Comparison of ENCODE assay signal across 8 cellular contexts in genomic region chr11:65857500-65858353, GRCh38. TPM values are rescaled to one million over a fixed set of nuclear protein-coding genes. Genes with fewer than 3 reads are reported as not detected.
DNase-seq lines count a peak whose midpoint lies in the region; ATAC-seq and TF ChIP-seq lines count a peak whose summit lies in the region.

TSS of gene CFL1 (minus strand) at chr11:65858180. CDS start at chr11:65858099, 81 bp downstream.

- POLR2A ChIA-PET in PC-9 (lab: Charles Lee; ENCODE audit: unreplicated experiment): interaction anchor here (0.5 to 1.0 kb wide), 16 partner anchors 11 to 1629 kb away, joined by 3 to 37 read pairs (median 3); partner anchors contain the start of genes RNASEH2C, SF1 and SF3B2

- H3K9me3 ChIP-seq in PC-9 (ENCODE audit: insufficient read depth, low read depth) (no peaks in the 10 kb centered on the region), mucosa of rectum (ENCODE audit: control insufficient read depth in 2 of 2, low read length in 2 of 2) (no peaks in the 10 kb centered on the region)

- peaks cover 100% of the 10 kb centered on the region for H3K36me3 Mint-ChIP-seq in Calu3 (ENCODE audit: insufficient read depth, unreplicated experiment)

- peaks cover 38% of the 10 kb centered on the region for H3K36me3 ChIP-seq in PC-9 (ENCODE audit: low read depth)
- peaks cover 30 to 50% of the 10 kb centered on the region in 2 donors for H3K36me3 ChIP-seq in mucosa of rectum (ENCODE audit: control insufficient read depth in 2 of 2, insufficient read depth in 2 of 2, low read length in 2 of 2)

- peak within 1 kb of the TSS; percentile 91 for H3K4me2 ChIP-seq in PC-9

- H3K9me3 Mint-ChIP-seq in Calu3 (ENCODE audit: low read depth, unreplicated experiment): no peaks in the 10 kb centered on the region

- no peaks in the 10 kb centered on the region for H3K9me2 ChIP-seq in PC-9 (ENCODE audit: insufficient read depth)

- H3K4me3 ChIP-seq in PC-9: peak within 1 kb of the TSS; percentile 96
- H3K4me3 ChIP-seq in mucosa of rectum (ENCODE audit: low read length in 2 of 2): peak within 1 kb of the TSS; percentile 93 to 97

- peak within 1 kb of the TSS; percentile 95 for H3K27ac Mint-ChIP-seq in Calu3 (ENCODE audit: unreplicated experiment)

- no peaks in the 10 kb centered on the region for H3K27me3 ChIP-seq in PC-9 (ENCODE audit: insufficient read depth, low read depth)
- H3K27me3 ChIP-seq in mucosa of rectum (ENCODE audit: control insufficient read depth in 2 of 2, insufficient read depth in 2 of 2, low read length in 2 of 2): no peaks in the 10 kb centered on the region

- H2AFZ ChIP-seq in PC-9: peak within 1 kb of the TSS; percentile 92

- CTCF ChIA-PET in Calu3 (lab: Charles Lee): interaction anchor here (1.5 to 2.9 kb wide), 2 partner anchors 30 to 78 kb away, joined by 3 to 37 read pairs; partner anchors contain the start of gene FIBP
- CTCF ChIA-PET in PC-9 (lab: Charles Lee): no interaction called here

- TF ChIP-seq CTCF in Calu3 (IDR thresholded peaks at IDR 0.05; ENCODE audit: unreplicated experiment) (no peak), PC-9 (conservative IDR thresholded peaks at IDR 0.05) (no peak)

- H3F3A ChIP-seq in PC-9 (ENCODE audit: insufficient read depth, low read depth): peaks cover 61% of the 10 kb centered on the region

- BruUV-seq in Calu3 (replicated peaks; lab: Mats Ljungman, UMichigan) (no TSS peak), PC-9 (replicated peaks; lab: Mats Ljungman, UMichigan) (no TSS peak)

- peak within 1 kb of the TSS; percentile 88 to 96 for H3K9ac ChIP-seq in mucosa of rectum (ENCODE audit: low read depth in 1 of 2, low read length in 2 of 2)

- H3K4me1 Mint-ChIP-seq in Calu3 (ENCODE audit: low read depth, unreplicated experiment): peaks cover 47% of the 10 kb centered on the region

- peak within 1 kb of the TSS; percentile 53 for H3K27ac ChIP-seq in PC-9
- H3K27ac ChIP-seq in epithelial cell of prostate: peak within 1 kb of the TSS; percentile 96
- peak within 1 kb of the TSS; percentile 99 for H3K27ac ChIP-seq in mucosa of rectum (ENCODE audit: low read depth in 2 of 2, low read length in 2 of 2)

- ATAC-seq in GM21515 (IDR thresholded peaks at IDR 0.05; ENCODE audit: unreplicated experiment): peak; percentile 48

- DNase-seq in Calu3 (peak; percentile 98), HuH-7.5 (ENCODE audit: low spot score) (peak; percentile 89), PC-9 (peak; percentile 92 to 99), activated T-cell treated with anti-CD3 and anti-CD28 coated beads for 48 hours (ENCODE audit: low read depth) (peak; percentile 99), epithelial cell of prostate (ENCODE audit: low read depth, low spot score) (peak; percentile 91)
- DNase-seq in stimulated activated CD8-positive, alpha-beta memory T cell treated with anti-CD3 and anti-CD28 coated beads, Interleukin-4, amount 100 ng/mL, for 4 hours (ENCODE audit: low read depth in 2 of 2, low spot score in 1 of 2): peak; percentile 90 to 95

- H3K79me2 ChIP-seq in PC-9 (ENCODE audit: low read depth): peaks cover 65% of the 10 kb centered on the region

- no peaks in the 10 kb centered on the region for H3K27me3 Mint-ChIP-seq in Calu3 (ENCODE audit: unreplicated experiment)

- H3K4me3 Mint-ChIP-seq in Calu3 (ENCODE audit: low read depth, unreplicated experiment): peak within 1 kb of the TSS; percentile 84

- intact Hi-C loops in Calu3 (cut with micrococcal nuclease; ENCODE audit: unreplicated experiment): no loop called here
- intact Hi-C loops in PC-9 (cut with micrococcal nuclease; ENCODE audit: unreplicated experiment): loop anchor here (1.0 to 2.0 kb wide), 5 partner anchors 59 to 243 kb away; partner anchors contain the start of genes KAT5, MAP3K11, OVOL1 and PCNX3

- peaks cover 46% of the 10 kb centered on the region for H4K20me1 ChIP-seq in PC-9 (ENCODE audit: insufficient read depth)

- peaks cover 21% of the 10 kb centered on the region for H3K4me1 ChIP-seq in PC-9 (replicated peaks; ENCODE audit: insufficient read depth)
- H3K4me1 ChIP-seq in mucosa of rectum (ENCODE audit: control insufficient read depth in 2 of 2, insufficient read depth in 2 of 2, low read length in 2 of 2): peaks cover 67 to 70% of the 10 kb centered on the region in 2 donors

RNA-seq across cellular contexts. Expression of gene CFL1, which starts in this region (rescaled TPM):
- total RNA-seq in Calu3 (2022) (955 and 963 TPM in 2 replicates), PC-9 (2021) (1,598 and 1,798 TPM in 2 replicates)

Comparison
In these comparisons a context has a peak if more than half of its experiments do, and no peak if none do; other contexts are left out.
1. Peak in every context shown above with its lines: DNase-seq, ATAC-seq, H3K4me3 ChIP-seq and H3K27ac ChIP-seq.